Comparison of ENCODE assay signal across 1 cellular context in the genomic region with DNA sequence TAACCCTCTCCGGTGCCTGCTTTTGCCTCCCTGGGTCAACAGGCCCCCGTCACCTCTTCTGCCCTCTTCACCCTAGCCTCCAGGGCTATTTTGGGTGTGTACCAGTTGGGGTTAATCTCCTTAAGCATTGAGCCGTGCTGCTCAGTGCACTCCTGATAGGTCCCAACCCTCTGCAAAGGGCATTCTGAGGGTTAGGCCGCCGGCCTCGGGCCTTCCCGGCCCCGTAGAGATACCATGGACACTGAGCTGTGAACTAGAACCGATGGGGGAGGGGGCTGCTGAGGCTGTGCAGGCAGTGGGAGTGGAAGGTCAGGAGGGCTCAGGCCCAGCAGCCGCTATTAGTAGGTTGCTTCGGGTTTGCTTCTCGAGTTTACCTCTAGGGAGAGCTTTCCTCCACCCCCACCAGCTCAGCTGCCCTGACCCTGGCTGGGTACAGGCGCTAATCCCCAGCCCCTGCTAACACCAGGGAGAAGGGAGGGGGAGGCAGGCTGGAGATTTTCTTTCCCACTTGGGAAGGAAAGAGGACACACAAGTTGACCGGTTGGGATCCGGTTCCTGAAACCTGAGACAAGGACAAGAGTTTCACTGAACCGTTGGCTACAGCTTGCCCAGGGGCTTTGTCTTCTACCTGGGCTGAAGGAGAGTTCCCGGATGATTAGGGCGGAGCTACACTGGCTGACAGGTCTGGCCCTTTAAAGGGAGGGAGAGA.
TF ChIP-seq lines count a peak whose summit lies in the region.

No MANE protein-coding gene starts in this region.

TF ChIP-seq in HepG2, 621 proteins besides CTCF, POLR2A, EP300 and RAD21 (continued from another document and continues in another):
- TF ChIP-seq, protein P1, sequence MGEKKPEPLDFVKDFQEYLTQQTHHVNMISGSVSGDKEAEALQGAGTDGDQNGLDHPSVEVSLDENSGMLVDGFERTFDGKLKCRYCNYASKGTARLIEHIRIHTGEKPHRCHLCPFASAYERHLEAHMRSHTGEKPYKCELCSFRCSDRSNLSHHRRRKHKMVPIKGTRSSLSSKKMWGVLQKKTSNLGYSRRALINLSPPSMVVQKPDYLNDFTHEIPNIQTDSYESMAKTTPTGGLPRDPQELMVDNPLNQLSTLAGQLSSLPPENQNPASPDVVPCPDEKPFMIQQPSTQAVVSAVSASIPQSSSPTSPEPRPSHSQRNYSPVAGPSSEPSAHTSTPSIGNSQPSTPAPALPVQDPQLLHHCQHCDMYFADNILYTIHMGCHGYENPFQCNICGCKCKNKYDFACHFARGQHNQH (CRISPR knock-in tag; IDR thresholded peaks at IDR 0.05) = peak; percentile 74; the same call in 1 of the 2 replicates
- no peak; the same call in 1 of the 2 replicates for TF ChIP-seq POGZ (CRISPR knock-in tag; IDR thresholded peaks at IDR 0.05)
- TF ChIP-seq ZNF432 (CRISPR knock-in tag; IDR thresholded peaks at IDR 0.05; ENCODE audit: borderline replicate concordance) = no peak
- no peak for TF ChIP-seq ZNF326 (CRISPR knock-in tag; IDR thresholded peaks at IDR 0.05; ENCODE audit: borderline replicate concordance)
- no peak for TF ChIP-seq ZNF460 (CRISPR knock-in tag; IDR thresholded peaks at IDR 0.05; ENCODE audit: borderline replicate concordance)
- no peak for TF ChIP-seq LCORL (IDR thresholded peaks at IDR 0.05)
- peak; percentile 60; the same call in 1 of the 2 replicates for TF ChIP-seq LCORL (CRISPR knock-in tag; IDR thresholded peaks at IDR 0.05)
- TF ChIP-seq KDM1A (CRISPR knock-in tag; IDR thresholded peaks at IDR 0.05) = no peak
- TF ChIP-seq GFI1 (CRISPR knock-in tag; IDR thresholded peaks at IDR 0.05; ENCODE audit: borderline replicate concordance) = peak; percentile 68; the same call in 1 of the 2 replicates
- TF ChIP-seq, protein P2, sequence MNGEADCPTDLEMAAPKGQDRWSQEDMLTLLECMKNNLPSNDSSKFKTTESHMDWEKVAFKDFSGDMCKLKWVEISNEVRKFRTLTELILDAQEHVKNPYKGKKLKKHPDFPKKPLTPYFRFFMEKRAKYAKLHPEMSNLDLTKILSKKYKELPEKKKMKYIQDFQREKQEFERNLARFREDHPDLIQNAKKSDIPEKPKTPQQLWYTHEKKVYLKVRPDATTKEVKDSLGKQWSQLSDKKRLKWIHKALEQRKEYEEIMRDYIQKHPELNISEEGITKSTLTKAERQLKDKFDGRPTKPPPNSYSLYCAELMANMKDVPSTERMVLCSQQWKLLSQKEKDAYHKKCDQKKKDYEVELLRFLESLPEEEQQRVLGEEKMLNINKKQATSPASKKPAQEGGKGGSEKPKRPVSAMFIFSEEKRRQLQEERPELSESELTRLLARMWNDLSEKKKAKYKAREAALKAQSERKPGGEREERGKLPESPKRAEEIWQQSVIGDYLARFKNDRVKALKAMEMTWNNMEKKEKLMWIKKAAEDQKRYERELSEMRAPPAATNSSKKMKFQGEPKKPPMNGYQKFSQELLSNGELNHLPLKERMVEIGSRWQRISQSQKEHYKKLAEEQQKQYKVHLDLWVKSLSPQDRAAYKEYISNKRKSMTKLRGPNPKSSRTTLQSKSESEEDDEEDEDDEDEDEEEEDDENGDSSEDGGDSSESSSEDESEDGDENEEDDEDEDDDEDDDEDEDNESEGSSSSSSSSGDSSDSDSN (CRISPR knock-in tag; IDR thresholded peaks at IDR 0.05) = peak; percentile 72
- no peak for TF ChIP-seq FOXM1 (CRISPR knock-in tag; IDR thresholded peaks at IDR 0.05)
- TF ChIP-seq PHF21A (CRISPR knock-in tag; IDR thresholded peaks at IDR 0.05) = peak; percentile 67; the same call in 1 of the 2 replicates
- TF ChIP-seq, protein P3, sequence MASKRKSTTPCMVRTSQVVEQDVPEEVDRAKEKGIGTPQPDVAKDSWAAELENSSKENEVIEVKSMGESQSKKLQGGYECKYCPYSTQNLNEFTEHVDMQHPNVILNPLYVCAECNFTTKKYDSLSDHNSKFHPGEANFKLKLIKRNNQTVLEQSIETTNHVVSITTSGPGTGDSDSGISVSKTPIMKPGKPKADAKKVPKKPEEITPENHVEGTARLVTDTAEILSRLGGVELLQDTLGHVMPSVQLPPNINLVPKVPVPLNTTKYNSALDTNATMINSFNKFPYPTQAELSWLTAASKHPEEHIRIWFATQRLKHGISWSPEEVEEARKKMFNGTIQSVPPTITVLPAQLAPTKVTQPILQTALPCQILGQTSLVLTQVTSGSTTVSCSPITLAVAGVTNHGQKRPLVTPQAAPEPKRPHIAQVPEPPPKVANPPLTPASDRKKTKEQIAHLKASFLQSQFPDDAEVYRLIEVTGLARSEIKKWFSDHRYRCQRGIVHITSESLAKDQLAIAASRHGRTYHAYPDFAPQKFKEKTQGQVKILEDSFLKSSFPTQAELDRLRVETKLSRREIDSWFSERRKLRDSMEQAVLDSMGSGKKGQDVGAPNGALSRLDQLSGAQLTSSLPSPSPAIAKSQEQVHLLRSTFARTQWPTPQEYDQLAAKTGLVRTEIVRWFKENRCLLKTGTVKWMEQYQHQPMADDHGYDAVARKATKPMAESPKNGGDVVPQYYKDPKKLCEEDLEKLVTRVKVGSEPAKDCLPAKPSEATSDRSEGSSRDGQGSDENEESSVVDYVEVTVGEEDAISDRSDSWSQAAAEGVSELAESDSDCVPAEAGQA (IDR thresholded peaks at IDR 0.05; ENCODE audit: low read depth) = no peak
- TF ChIP-seq, protein P3 (CRISPR knock-in tag; IDR thresholded peaks at IDR 0.05; ENCODE audit: borderline replicate concordance) = no peak
- no peak for TF ChIP-seq TAF15 (IDR thresholded peaks at IDR 0.05; ENCODE audit: low read depth, low read length, poor library complexity, severe bottlenecking)
- no peak for TF ChIP-seq HOXD1 (CRISPR knock-in tag; IDR thresholded peaks at IDR 0.05)
- peak; percentile 92 for TF ChIP-seq PITX1 (CRISPR knock-in tag; IDR thresholded peaks at IDR 0.05)
- TF ChIP-seq ELF3 (CRISPR knock-in tag; IDR thresholded peaks at IDR 0.05) = no peak
- no peak for TF ChIP-seq NFE2L2 (IDR thresholded peaks at IDR 0.05; ENCODE audit: low read length)
- peak; percentile 38; the same call in 1 of the 2 replicates for TF ChIP-seq POLR2G (IDR thresholded peaks at IDR 0.05; ENCODE audit: low read depth, low read length)
- TF ChIP-seq ZNF614 (CRISPR knock-in tag; IDR thresholded peaks at IDR 0.05; ENCODE audit: borderline replicate concordance) = 0 out of 2 replicates have a peak, but pooled peaks have one; percentile 38
- TF ChIP-seq NR2F6 (IDR thresholded peaks at IDR 0.05) = no peak
- peak; percentile 25; the same call in 1 of the 2 replicates for TF ChIP-seq NR2F6 (CRISPR knock-in tag; IDR thresholded peaks at IDR 0.05)
- no peak for TF ChIP-seq ZNF451 (CRISPR knock-in tag; IDR thresholded peaks at IDR 0.05)
- no peak for TF ChIP-seq NFE2 (CRISPR knock-in tag; IDR thresholded peaks at IDR 0.05)
- TF ChIP-seq KDM6A (CRISPR knock-in tag; IDR thresholded peaks at IDR 0.05; ENCODE audit: low read depth) = peak; percentile 42; the same call in 1 of the 2 replicates
- no peak for TF ChIP-seq SMARCE1 (IDR thresholded peaks at IDR 0.05; ENCODE audit: borderline replicate concordance)
- TF ChIP-seq ELK4 (CRISPR knock-in tag; IDR thresholded peaks at IDR 0.05; ENCODE audit: borderline replicate concordance) = no peak
- TF ChIP-seq SNAI1 (CRISPR knock-in tag; IDR thresholded peaks at IDR 0.05; ENCODE audit: borderline replicate concordance) = no peak
- TF ChIP-seq, protein P4, sequence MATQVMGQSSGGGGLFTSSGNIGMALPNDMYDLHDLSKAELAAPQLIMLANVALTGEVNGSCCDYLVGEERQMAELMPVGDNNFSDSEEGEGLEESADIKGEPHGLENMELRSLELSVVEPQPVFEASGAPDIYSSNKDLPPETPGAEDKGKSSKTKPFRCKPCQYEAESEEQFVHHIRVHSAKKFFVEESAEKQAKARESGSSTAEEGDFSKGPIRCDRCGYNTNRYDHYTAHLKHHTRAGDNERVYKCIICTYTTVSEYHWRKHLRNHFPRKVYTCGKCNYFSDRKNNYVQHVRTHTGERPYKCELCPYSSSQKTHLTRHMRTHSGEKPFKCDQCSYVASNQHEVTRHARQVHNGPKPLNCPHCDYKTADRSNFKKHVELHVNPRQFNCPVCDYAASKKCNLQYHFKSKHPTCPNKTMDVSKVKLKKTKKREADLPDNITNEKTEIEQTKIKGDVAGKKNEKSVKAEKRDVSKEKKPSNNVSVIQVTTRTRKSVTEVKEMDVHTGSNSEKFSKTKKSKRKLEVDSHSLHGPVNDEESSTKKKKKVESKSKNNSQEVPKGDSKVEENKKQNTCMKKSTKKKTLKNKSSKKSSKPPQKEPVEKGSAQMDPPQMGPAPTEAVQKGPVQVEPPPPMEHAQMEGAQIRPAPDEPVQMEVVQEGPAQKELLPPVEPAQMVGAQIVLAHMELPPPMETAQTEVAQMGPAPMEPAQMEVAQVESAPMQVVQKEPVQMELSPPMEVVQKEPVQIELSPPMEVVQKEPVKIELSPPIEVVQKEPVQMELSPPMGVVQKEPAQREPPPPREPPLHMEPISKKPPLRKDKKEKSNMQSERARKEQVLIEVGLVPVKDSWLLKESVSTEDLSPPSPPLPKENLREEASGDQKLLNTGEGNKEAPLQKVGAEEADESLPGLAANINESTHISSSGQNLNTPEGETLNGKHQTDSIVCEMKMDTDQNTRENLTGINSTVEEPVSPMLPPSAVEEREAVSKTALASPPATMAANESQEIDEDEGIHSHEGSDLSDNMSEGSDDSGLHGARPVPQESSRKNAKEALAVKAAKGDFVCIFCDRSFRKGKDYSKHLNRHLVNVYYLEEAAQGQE (IDR thresholded peaks at IDR 0.05; ENCODE audit: borderline replicate concordance in 1 of 2, low read depth in 1 of 2, low read length in 2 of 2) = peak in 1 of 2 experiments; percentile 35; a peak in 1 of 4 replicates
- TF ChIP-seq NCOA1 (CRISPR knock-in tag; IDR thresholded peaks at IDR 0.05) = no peak
- peak; percentile 21; the same call in 1 of the 2 replicates for TF ChIP-seq SALL1 (CRISPR knock-in tag; IDR thresholded peaks at IDR 0.05)
- no peak for TF ChIP-seq ZNF224 (CRISPR knock-in tag; IDR thresholded peaks at IDR 0.05)
- no peak for TF ChIP-seq ONECUT2 (CRISPR knock-in tag; IDR thresholded peaks at IDR 0.05)
- TF ChIP-seq ARID2 (CRISPR knock-in tag; IDR thresholded peaks at IDR 0.05; ENCODE audit: borderline replicate concordance) = no peak
- TF ChIP-seq, protein P5, sequence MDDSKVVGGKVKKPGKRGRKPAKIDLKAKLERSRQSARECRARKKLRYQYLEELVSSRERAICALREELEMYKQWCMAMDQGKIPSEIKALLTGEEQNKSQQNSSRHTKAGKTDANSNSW (CRISPR knock-in tag; IDR thresholded peaks at IDR 0.05; ENCODE audit: borderline replicate concordance) = no peak
- peak; percentile 39; the same call in 1 of the 2 replicates for TF ChIP-seq GATAD2A (CRISPR knock-in tag; IDR thresholded peaks at IDR 0.05)
- TF ChIP-seq ZNF20 (CRISPR knock-in tag; IDR thresholded peaks at IDR 0.05) = no peak
- TF ChIP-seq TCF12 (IDR thresholded peaks at IDR 0.05) = no peak
- no peak for TF ChIP-seq TCF12 (CRISPR knock-in tag; IDR thresholded peaks at IDR 0.05)
- no peak for TF ChIP-seq ZHX1 (CRISPR knock-in tag; IDR thresholded peaks at IDR 0.05; ENCODE audit: low read depth)
- TF ChIP-seq ZNF276 (CRISPR knock-in tag; IDR thresholded peaks at IDR 0.05; ENCODE audit: low read depth) = no peak
